Comparison of ENCODE assay signal across 8 cellular contexts in the genomic region with DNA sequence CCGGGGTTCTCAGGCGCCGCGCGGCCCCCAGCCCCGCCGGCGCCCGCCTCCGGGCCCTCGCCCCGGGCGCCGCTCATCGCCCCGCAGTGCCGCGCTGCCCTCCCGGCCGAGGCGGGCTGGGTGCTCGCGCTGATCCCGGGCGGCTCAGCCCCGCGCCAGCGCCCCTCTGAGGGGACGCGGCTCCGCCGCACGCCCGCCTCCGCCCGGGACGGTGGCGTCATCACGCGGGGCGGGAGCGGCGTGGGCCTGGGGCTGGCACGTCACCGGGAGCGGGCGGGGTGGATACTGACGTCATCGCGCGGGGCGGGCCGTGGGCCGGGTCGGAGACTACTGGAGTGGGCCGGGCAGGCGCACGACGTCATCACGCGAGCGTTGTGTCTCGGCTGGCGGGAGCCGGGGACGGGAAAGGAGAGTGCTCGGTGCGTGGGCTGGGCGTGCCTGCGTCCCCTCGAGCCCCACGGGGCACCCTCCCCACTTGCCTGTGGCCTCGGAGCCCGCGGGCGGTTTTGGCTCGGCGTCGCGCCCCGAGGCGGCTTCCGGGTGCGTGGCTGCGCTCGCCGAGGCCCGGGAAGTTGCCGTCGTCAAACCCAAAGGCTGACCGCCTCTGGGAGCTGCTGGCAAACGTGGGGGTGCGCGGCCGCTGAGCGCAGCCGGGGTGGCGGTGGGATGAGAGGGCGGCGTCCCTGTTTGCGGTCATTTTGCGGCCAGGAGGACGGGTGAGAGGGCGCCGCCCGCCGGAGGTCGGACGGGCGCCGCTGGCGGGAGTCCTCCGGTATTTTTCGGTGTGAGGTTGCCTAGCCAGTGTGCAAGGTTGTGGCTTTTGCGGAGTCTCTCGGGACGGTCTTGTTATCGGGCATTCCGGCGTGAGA. TPM values are rescaled to one million over a fixed set of nuclear protein-coding genes. Genes with fewer than 3 reads are reported as not detected.
DNase-seq lines count a peak whose midpoint lies in the region; TF ChIP-seq lines count a peak whose summit lies in the region.

A gene with protein sequence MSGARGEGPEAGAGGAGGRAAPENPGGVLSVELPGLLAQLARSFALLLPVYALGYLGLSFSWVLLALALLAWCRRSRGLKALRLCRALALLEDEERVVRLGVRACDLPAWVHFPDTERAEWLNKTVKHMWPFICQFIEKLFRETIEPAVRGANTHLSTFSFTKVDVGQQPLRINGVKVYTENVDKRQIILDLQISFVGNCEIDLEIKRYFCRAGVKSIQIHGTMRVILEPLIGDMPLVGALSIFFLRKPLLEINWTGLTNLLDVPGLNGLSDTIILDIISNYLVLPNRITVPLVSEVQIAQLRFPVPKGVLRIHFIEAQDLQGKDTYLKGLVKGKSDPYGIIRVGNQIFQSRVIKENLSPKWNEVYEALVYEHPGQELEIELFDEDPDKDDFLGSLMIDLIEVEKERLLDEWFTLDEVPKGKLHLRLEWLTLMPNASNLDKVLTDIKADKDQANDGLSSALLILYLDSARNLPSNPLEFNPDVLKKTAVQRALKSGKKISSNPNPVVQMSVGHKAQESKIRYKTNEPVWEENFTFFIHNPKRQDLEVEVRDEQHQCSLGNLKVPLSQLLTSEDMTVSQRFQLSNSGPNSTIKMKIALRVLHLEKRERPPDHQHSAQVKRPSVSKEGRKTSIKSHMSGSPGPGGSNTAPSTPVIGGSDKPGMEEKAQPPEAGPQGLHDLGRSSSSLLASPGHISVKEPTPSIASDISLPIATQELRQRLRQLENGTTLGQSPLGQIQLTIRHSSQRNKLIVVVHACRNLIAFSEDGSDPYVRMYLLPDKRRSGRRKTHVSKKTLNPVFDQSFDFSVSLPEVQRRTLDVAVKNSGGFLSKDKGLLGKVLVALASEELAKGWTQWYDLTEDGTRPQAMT (minus strand): TSS at position 168 of the 869 bp plus-strand sequence. CDS start 91 bp downstream, at position 77.

- in situ Hi-C loops in G401 (cut with HindIII; ENCODE audit: low sequenced_read_pairs), result no loop called here

- peaks cover 9% of the 10 kb centered on the region for H4K20me1 ChIP-seq in Loucy (ENCODE audit: insufficient read depth, low read length, poor library complexity, severe bottlenecking)

- H3K4me1 ChIP-seq in Loucy (ENCODE audit: insufficient read depth, low read length, poor library complexity, severe bottlenecking) (peaks cover 42% of the 10 kb centered on the region), neuron (ENCODE audit: insufficient read depth, low read length) (peaks cover 17% of the 10 kb centered on the region)

- H3K4me2 ChIP-seq in Loucy (ENCODE audit: low read depth, low read length, poor library complexity, severe bottlenecking), result peak within 1 kb of the TSS; percentile 93

- no peaks in the 10 kb centered on the region for H3K36me3 ChIP-seq in H7 (replicated peaks; ENCODE audit: control insufficient read depth, insufficient read depth, low read length)
- H3K36me3 ChIP-seq in Loucy (ENCODE audit: insufficient read depth, low read length), result no peaks in the 10 kb centered on the region
- no peaks in the 10 kb centered on the region for H3K36me3 ChIP-seq in neuron (ENCODE audit: insufficient read depth, low read length)

- TF ChIP-seq CTCF in Loucy (conservative IDR thresholded peaks at IDR 0.05; ENCODE audit: low read length), result peak; percentile 23; the same call in 1 of the 2 replicates
- peak; percentile 28 for TF ChIP-seq CTCF in fibroblast of villous mesenchyme (IDR thresholded peaks at IDR 0.05; ENCODE audit: insufficient read depth, low read depth, low read length)
- TF ChIP-seq CTCF in subcutaneous adipose tissue (IDR thresholded peaks at IDR 0.05; ENCODE audit: low read depth), result no peak

- H3K9me3 ChIP-seq in Loucy (ENCODE audit: insufficient read depth, low read depth, low read length) (no peaks in the 10 kb centered on the region), neuron (ENCODE audit: low read length) (no peaks in the 10 kb centered on the region)

- H3F3A ChIP-seq in Loucy (ENCODE audit: low read depth), result 0 out of 2 replicates have a peak, but pooled peaks cover 7% of the 10 kb centered on the region

- H3K27me3 ChIP-seq in H7 (ENCODE audit: control insufficient read depth, insufficient read depth, low read length) (no peaks in the 10 kb centered on the region; the same call in 1 of the 2 replicates), Loucy (ENCODE audit: insufficient read depth, low read length, poor library complexity, severe bottlenecking) (no peaks in the 10 kb centered on the region), neuron (ENCODE audit: insufficient read depth, low read length) (no peaks in the 10 kb centered on the region)

- peak within 1 kb of the TSS; percentile 84 for H2AFZ ChIP-seq in Loucy (ENCODE audit: low read length)
- H2AFZ ChIP-seq in neuron (ENCODE audit: low read depth, low read length), result peak within 1 kb of the TSS; percentile 92

- peak within 1 kb of the TSS; percentile 89 for H3K9ac ChIP-seq in Loucy (ENCODE audit: low read depth, low read length, poor library complexity, severe bottlenecking)

- peaks cover 45% of the 10 kb centered on the region for H3K79me2 ChIP-seq in Loucy (ENCODE audit: insufficient read depth, low read length)

- H3K4me3 ChIP-seq in H7 (ENCODE audit: insufficient read depth, low read depth, low read length), result peak within 1 kb of the TSS; percentile 96
- H3K4me3 ChIP-seq in Loucy (ENCODE audit: low read length, poor library complexity, severe bottlenecking), result peak within 1 kb of the TSS; percentile 77
- H3K4me3 ChIP-seq in fibroblast of villous mesenchyme (ENCODE audit: low read depth, low read length), result peak within 1 kb of the TSS; percentile 84
- H3K4me3 ChIP-seq in neuron (ENCODE audit: low read length), result peak within 1 kb of the TSS; percentile 86

- DNase-seq in G401 (ENCODE audit: low spot score), result peak; percentile 98
- peak; percentile 94 for DNase-seq in H7
- peak; percentile 42 for DNase-seq in SHP77 treated with DMSO at 0.1 percent for 48 hours (lab: John Stamatoyannopoulos, UW)
- peak; percentile 100 for DNase-seq in activated gamma-delta T cell (lab: John Stamatoyannopoulos, UW)
- DNase-seq in fibroblast of villous mesenchyme (ENCODE audit: low read depth), result peak; percentile 98

- no peaks in the 10 kb centered on the region for H3K9me2 ChIP-seq in Loucy (replicated peaks; ENCODE audit: low read depth, low read length)

RNA-seq across cellular contexts. Expression of the gene that starts here (rescaled TPM):
- 26.6 and 34.8 TPM in 2 replicates for total RNA-seq in G401 (2014; rRNA removed; shearing (Covaris generic))
- 33.1 and 41.0 TPM in 2 replicates for total RNA-seq in H7 (2014; rRNA removed; shearing (Covaris generic))
- total RNA-seq in fibroblast of villous mesenchyme (66.7 and 75.1 TPM in 2 replicates), subcutaneous adipose tissue (100 to 1,000 TPM in 2 of 4 donors, 10 to 100 TPM in 2; 86.2 to 124 (median 106) TPM)

Comparison
In these comparisons a context has a peak if more than half of its experiments do, and no peak if none do; other contexts are left out.
1. Peak in every context shown above with its lines: DNase-seq and H3K4me3 ChIP-seq.
2. DNase-seq: peak in every context shown above with its lines; median percentile 100 in activated gamma-delta T cell; 98 in G401; 98 in fibroblast of villous mesenchyme; 94 in H7; 42 in SHP77 treated with DMSO at 0.1 percent for 48 hours.